Comparison of ENCODE assay signal across 13 cellular contexts in genomic region chr18:9779630-9780029, GRCh38.
DNase-seq lines count a peak whose midpoint lies in the region; ATAC-seq and TF ChIP-seq lines count a peak whose summit lies in the region.
"Had no signal": no experiment of that assay in that cellular context is flagged by ENCODE, and none has a peak within 500 bp of the region (broad histone marks: within the 10 kb centered on the region; RNA-seq: fewer than 3 reads in every experiment).

No MANE protein-coding gene starts in this region.

- no peak overlapping the region for H3K9ac ChIP-seq in GM23248
- H3K9ac ChIP-seq in colonic mucosa (ENCODE audit: low read depth in 2 of 2, low read length in 2 of 2), result no peak overlapping the region

- H3K4me2 ChIP-seq in GM23248 (ENCODE audit: unreplicated experiment), result no peak overlapping the region

- peaks cover 27% of the 10 kb centered on the region for H3K4me1 ChIP-seq in GM23248 (ENCODE audit: insufficient read depth)
- no peaks in the 10 kb centered on the region for H3K4me1 ChIP-seq in colonic mucosa
- peaks cover 91 to 94% of the 10 kb centered on the region in 2 experiments for H3K4me1 ChIP-seq in neutrophil (ENCODE audit: control insufficient read depth in 1 of 2, insufficient read depth in 1 of 2, low read depth in 1 of 2, low read length in 1 of 2)

- no peak for ATAC-seq in GM21526 (IDR thresholded peaks at IDR 0.05; ENCODE audit: low FRiP score, unreplicated experiment)
- ATAC-seq: activated T-cell treated with anti-CD3 and anti-CD28 coated beads, Interleukin-2, amount 50 U/mL, for 4 hours; gastroesophageal sphincter; T-helper 17 cell had no signal

- H3K9me2 ChIP-seq in GM23248 (ENCODE audit: insufficient read depth), result no peaks in the 10 kb centered on the region

- H3F3A ChIP-seq in GM23248 (ENCODE audit: insufficient read depth), result peaks cover 28% of the 10 kb centered on the region

- no peaks in the 10 kb centered on the region for H4K20me1 ChIP-seq in GM23248 (ENCODE audit: insufficient read depth)

- in situ Hi-C loops in GM23248 (cut with MboI) (no loop called here), GM13977 (cut with MboI; ENCODE audit: low pct_unique_long_range_greater_than_20kb, low sequenced_read_pairs, unreplicated experiment) (no loop called here)

- no peak for TF ChIP-seq CTCF in colonic mucosa (IDR thresholded peaks at IDR 0.05)
- no peak for TF ChIP-seq CTCF in neutrophil (IDR thresholded peaks at IDR 0.05)
- TF ChIP-seq CTCF in GM13977 (IDR thresholded peaks at IDR 0.05; ENCODE audit: extremely low read depth, insufficient read depth, missing control alignments), result no peak

- H3K27me3 ChIP-seq in GM23248 (replicated peaks; ENCODE audit: insufficient read depth), result no peaks in the 10 kb centered on the region
- no peaks in the 10 kb centered on the region for H3K27me3 ChIP-seq in colonic mucosa
- no peaks in the 10 kb centered on the region for H3K27me3 ChIP-seq in neutrophil
- H3K27me3 ChIP-seq: gastroesophageal sphincter had no signal

- H2AFZ ChIP-seq in GM23248, result no peak overlapping the region

- WGBS in GM23248 (ENCODE audit: low coverage in 1 of 2, low lambda C conversion rate in 2 of 2, missing lambda C conversion rate in 2 of 2), 2 experiments, result 77 to 89% methylated on average over 4 of the region's 4 CpGs

- peaks cover 20% of the 10 kb centered on the region; the same call in 1 of the 2 replicates for H3K79me2 ChIP-seq in GM23248 (ENCODE audit: insufficient read depth)

- no peak overlapping the region for H3K4me3 ChIP-seq in GM23248
- H3K4me3 ChIP-seq in colonic mucosa, result no peak overlapping the region
- H3K4me3 ChIP-seq in neutrophil (ENCODE audit: low read depth in 1 of 2, low read length in 1 of 2), result peak overlapping the region; percentile 15 to 21
- H3K4me3 ChIP-seq: gastroesophageal sphincter had no signal

- DNase-seq in GM23248, result peak; percentile 55
- DNase-seq in NOMO-1 treated with DMSO at 0.1 percent for 48 hours (lab: John Stamatoyannopoulos, UW; ENCODE audit: unreplicated experiment), result peak; percentile 83
- DNase-seq in colonic mucosa, result peak; percentile 52
- no peak for DNase-seq in inferior parietal cortex (ENCODE audit: extremely low spot score)
- DNase-seq in DMS53 (lab: John Stamatoyannopoulos, UW), result no peak
- DNase-seq in GM13977 (ENCODE audit: low spot score), result no peak
- DNase-seq: activated CD4-positive, alpha-beta T cell treated with anti-CD3 and anti-CD28 coated beads for 48 hours; activated T-cell treated with anti-CD3 and anti-CD28 coated beads, Interleukin-2, amount 50 U/mL, for 4 hours; amniotic stem cell; T-helper 17 cell had no signal

- H3K36me3 ChIP-seq in GM23248 (ENCODE audit: low read depth) (no peaks in the 10 kb centered on the region), colonic mucosa (no peaks in the 10 kb centered on the region), neutrophil (peaks cover 4% of the 10 kb centered on the region)

- intact Hi-C loops in colonic mucosa (cut with DNase I), result no loop called here

- H3K27ac ChIP-seq in GM23248, result no peak overlapping the region
- no peak overlapping the region for H3K27ac ChIP-seq in colonic mucosa
- H3K27ac ChIP-seq in neutrophil, result peak overlapping the region; percentile 89
- H3K27ac ChIP-seq: gastroesophageal sphincter had no signal

- H3K9me3 ChIP-seq in GM23248 (ENCODE audit: low read depth), result no peaks in the 10 kb centered on the region
- H3K9me3 ChIP-seq in colonic mucosa, result no peaks in the 10 kb centered on the region
- no peaks in the 10 kb centered on the region for H3K9me3 ChIP-seq in neutrophil
- H3K9me3 ChIP-seq: gastroesophageal sphincter had no signal

Comparison
In these comparisons a context has a peak if more than half of its experiments do, and no peak if none do; other contexts are left out.
1. DNase-seq: peak in GM23248 (single experiment), NOMO-1 treated with DMSO at 0.1 percent for 48 hours (single experiment) and colonic mucosa (single experiment); none in inferior parietal cortex (single experiment), DMS53 (single experiment) and GM13977 (single experiment).
2. H3K4me3 ChIP-seq: peak in neutrophil (2 of 2); none in GM23248 (single experiment) and colonic mucosa (single experiment).